In genomic region chr1:178542554-178543290, GRCh38 we compare ENCODE assay signal across 1 cellular context.
TF ChIP-seq lines count a peak whose summit lies in the region.

No MANE protein-coding gene starts in this region.

TF ChIP-seq in HEK293, 187 proteins besides CTCF, POLR2A, EP300 and RAD21 (continued from another document and continues in another):
- TF ChIP-seq, protein P1, sequence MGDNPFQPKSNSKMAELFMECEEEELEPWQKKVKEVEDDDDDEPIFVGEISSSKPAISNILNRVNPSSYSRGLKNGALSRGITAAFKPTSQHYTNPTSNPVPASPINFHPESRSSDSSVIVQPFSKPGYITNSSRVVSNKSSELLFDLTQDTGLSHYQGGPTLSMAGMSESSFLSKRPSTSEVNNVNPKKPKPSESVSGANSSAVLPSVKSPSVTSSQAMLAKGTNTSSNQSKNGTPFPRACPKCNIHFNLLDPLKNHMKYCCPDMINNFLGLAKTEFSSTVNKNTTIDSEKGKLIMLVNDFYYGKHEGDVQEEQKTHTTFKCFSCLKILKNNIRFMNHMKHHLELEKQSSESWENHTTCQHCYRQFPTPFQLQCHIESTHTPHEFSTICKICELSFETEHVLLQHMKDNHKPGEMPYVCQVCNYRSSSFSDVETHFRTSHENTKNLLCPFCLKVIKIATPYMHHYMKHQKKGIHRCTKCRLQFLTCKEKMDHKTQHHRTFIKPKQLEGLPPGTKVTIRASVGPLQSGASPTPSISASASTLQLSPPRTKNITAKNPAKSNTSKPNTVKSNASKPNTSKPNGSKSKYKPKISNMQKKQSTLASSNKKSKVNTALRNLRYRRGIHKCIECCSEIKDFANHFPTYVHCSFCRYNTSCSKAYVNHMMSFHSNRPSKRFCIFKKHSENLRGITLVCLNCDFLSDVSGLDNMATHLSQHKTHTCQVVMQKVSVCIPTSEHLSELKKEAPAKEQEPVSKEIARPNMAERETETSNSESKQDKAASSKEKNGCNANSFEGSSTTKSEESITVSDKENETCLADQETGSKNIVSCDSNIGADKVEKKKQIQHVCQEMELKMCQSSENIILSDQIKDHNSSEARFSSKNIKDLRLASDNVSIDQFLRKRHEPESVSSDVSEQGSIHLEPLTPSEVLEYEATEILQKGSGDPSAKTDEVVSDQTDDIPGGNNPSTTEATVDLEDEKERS (tag by site-specific recombination; IDR thresholded peaks at IDR 0.05) = no peak
- no peak for TF ChIP-seq ZNF175 (tag by site-specific recombination; IDR thresholded peaks at IDR 0.05)
- TF ChIP-seq, protein P2, sequence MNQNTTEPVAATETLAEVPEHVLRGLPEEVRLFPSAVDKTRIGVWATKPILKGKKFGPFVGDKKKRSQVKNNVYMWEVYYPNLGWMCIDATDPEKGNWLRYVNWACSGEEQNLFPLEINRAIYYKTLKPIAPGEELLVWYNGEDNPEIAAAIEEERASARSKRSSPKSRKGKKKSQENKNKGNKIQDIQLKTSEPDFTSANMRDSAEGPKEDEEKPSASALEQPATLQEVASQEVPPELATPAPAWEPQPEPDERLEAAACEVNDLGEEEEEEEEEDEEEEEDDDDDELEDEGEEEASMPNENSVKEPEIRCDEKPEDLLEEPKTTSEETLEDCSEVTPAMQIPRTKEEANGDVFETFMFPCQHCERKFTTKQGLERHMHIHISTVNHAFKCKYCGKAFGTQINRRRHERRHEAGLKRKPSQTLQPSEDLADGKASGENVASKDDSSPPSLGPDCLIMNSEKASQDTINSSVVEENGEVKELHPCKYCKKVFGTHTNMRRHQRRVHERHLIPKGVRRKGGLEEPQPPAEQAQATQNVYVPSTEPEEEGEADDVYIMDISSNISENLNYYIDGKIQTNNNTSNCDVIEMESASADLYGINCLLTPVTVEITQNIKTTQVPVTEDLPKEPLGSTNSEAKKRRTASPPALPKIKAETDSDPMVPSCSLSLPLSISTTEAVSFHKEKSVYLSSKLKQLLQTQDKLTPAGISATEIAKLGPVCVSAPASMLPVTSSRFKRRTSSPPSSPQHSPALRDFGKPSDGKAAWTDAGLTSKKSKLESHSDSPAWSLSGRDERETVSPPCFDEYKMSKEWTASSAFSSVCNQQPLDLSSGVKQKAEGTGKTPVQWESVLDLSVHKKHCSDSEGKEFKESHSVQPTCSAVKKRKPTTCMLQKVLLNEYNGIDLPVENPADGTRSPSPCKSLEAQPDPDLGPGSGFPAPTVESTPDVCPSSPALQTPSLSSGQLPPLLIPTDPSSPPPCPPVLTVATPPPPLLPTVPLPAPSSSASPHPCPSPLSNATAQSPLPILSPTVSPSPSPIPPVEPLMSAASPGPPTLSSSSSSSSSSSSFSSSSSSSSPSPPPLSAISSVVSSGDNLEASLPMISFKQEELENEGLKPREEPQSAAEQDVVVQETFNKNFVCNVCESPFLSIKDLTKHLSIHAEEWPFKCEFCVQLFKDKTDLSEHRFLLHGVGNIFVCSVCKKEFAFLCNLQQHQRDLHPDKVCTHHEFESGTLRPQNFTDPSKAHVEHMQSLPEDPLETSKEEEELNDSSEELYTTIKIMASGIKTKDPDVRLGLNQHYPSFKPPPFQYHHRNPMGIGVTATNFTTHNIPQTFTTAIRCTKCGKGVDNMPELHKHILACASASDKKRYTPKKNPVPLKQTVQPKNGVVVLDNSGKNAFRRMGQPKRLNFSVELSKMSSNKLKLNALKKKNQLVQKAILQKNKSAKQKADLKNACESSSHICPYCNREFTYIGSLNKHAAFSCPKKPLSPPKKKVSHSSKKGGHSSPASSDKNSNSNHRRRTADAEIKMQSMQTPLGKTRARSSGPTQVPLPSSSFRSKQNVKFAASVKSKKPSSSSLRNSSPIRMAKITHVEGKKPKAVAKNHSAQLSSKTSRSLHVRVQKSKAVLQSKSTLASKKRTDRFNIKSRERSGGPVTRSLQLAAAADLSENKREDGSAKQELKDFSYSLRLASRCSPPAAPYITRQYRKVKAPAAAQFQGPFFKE (tag by site-specific recombination; IDR thresholded peaks at IDR 0.05; ENCODE audit: borderline replicate concordance) = no peak
- TF ChIP-seq ZNF140 (tag by site-specific recombination; IDR thresholded peaks at IDR 0.05) = no peak
- TF ChIP-seq, protein P3, sequence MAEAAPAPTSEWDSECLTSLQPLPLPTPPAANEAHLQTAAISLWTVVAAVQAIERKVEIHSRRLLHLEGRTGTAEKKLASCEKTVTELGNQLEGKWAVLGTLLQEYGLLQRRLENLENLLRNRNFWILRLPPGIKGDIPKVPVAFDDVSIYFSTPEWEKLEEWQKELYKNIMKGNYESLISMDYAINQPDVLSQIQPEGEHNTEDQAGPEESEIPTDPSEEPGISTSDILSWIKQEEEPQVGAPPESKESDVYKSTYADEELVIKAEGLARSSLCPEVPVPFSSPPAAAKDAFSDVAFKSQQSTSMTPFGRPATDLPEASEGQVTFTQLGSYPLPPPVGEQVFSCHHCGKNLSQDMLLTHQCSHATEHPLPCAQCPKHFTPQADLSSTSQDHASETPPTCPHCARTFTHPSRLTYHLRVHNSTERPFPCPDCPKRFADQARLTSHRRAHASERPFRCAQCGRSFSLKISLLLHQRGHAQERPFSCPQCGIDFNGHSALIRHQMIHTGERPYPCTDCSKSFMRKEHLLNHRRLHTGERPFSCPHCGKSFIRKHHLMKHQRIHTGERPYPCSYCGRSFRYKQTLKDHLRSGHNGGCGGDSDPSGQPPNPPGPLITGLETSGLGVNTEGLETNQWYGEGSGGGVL (tag by site-specific recombination; IDR thresholded peaks at IDR 0.05) = peak; percentile 52; the same call in 1 of the 2 replicates
- TF ChIP-seq, protein P4, sequence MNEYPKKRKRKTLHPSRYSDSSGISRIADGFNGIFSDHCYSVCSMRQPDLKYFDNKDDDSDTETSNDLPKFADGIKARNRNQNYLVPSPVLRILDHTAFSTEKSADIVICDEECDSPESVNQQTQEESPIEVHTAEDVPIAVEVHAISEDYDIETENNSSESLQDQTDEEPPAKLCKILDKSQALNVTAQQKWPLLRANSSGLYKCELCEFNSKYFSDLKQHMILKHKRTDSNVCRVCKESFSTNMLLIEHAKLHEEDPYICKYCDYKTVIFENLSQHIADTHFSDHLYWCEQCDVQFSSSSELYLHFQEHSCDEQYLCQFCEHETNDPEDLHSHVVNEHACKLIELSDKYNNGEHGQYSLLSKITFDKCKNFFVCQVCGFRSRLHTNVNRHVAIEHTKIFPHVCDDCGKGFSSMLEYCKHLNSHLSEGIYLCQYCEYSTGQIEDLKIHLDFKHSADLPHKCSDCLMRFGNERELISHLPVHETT (tag by site-specific recombination; IDR thresholded peaks at IDR 0.05) = no peak
- TF ChIP-seq, protein P5, sequence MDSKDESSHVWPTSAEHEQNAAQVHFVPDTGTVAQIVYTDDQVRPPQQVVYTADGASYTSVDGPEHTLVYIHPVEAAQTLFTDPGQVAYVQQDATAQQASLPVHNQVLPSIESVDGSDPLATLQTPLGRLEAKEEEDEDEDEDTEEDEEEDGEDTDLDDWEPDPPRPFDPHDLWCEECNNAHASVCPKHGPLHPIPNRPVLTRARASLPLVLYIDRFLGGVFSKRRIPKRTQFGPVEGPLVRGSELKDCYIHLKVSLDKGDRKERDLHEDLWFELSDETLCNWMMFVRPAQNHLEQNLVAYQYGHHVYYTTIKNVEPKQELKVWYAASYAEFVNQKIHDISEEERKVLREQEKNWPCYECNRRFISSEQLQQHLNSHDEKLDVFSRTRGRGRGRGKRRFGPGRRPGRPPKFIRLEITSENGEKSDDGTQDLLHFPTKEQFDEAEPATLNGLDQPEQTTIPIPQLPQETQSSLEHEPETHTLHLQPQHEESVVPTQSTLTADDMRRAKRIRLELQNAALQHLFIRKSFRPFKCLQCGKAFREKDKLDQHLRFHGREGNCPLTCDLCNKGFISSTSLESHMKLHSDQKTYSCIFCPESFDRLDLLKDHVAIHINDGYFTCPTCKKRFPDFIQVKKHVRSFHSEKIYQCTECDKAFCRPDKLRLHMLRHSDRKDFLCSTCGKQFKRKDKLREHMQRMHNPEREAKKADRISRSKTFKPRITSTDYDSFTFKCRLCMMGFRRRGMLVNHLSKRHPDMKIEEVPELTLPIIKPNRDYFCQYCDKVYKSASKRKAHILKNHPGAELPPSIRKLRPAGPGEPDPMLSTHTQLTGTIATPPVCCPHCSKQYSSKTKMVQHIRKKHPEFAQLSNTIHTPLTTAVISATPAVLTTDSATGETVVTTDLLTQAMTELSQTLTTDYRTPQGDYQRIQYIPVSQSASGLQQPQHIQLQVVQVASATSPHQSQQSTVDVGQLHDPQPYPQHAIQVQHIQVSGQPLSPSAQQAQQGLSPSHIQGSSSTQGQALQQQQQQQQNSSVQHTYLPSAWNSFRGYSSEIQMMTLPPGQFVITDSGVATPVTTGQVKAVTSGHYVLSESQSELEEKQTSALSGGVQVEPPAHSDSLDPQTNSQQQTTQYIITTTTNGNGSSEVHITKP (tag by site-specific recombination; IDR thresholded peaks at IDR 0.05) = 0 out of 2 replicates have a peak, but pooled peaks have one; percentile 6
- TF ChIP-seq ZNF433 (tag by site-specific recombination; IDR thresholded peaks at IDR 0.05; ENCODE audit: low read depth) = no peak
- TF ChIP-seq ZNF830 (tag by site-specific recombination; IDR thresholded peaks at IDR 0.05; ENCODE audit: low read depth) = no peak
- 0 out of 2 replicates have a peak, but pooled peaks have one; percentile 17 for TF ChIP-seq ZFP37 (tag by site-specific recombination; IDR thresholded peaks at IDR 0.05)
- no peak for TF ChIP-seq ZSCAN16 (tag by site-specific recombination; IDR thresholded peaks at IDR 0.05)
- TF ChIP-seq OSR2 (tag by site-specific recombination; IDR thresholded peaks at IDR 0.05) = no peak
- no peak for TF ChIP-seq ZNF521 (tag by site-specific recombination; IDR thresholded peaks at IDR 0.05)
- TF ChIP-seq ZNF660 (tag by site-specific recombination; IDR thresholded peaks at IDR 0.05) = peak; percentile 68
- 0 out of 2 replicates have a peak, but pooled peaks have one; percentile 6 for TF ChIP-seq SP2 (tag by site-specific recombination; IDR thresholded peaks at IDR 0.05)
- TF ChIP-seq BCL11A (tag by site-specific recombination; IDR thresholded peaks at IDR 0.05; ENCODE audit: low read depth) = peak; percentile 82; the same call in 1 of the 2 replicates
- no peak for TF ChIP-seq PRDM4 (tag by site-specific recombination; IDR thresholded peaks at IDR 0.05)
- TF ChIP-seq, protein P6, sequence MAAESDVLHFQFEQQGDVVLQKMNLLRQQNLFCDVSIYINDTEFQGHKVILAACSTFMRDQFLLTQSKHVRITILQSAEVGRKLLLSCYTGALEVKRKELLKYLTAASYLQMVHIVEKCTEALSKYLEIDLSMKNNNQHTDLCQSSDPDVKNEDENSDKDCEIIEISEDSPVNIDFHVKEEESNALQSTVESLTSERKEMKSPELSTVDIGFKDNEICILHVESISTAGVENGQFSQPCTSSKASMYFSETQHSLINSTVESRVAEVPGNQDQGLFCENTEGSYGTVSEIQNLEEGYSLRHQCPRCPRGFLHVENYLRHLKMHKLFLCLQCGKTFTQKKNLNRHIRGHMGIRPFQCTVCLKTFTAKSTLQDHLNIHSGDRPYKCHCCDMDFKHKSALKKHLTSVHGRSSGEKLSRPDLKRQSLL (tag by site-specific recombination; IDR thresholded peaks at IDR 0.05) = no peak
- peak; percentile 76; the same call in 1 of the 2 replicates for TF ChIP-seq ZNF777 (tag by site-specific recombination; IDR thresholded peaks at IDR 0.05; ENCODE audit: borderline replicate concordance)
- TF ChIP-seq ZXDB (tag by site-specific recombination; IDR thresholded peaks at IDR 0.05) = 0 out of 2 replicates have a peak, but pooled peaks have one; percentile 25
- no peak for TF ChIP-seq ZNF311 (tag by site-specific recombination; IDR thresholded peaks at IDR 0.05; ENCODE audit: borderline replicate concordance)
- TF ChIP-seq, protein P7, sequence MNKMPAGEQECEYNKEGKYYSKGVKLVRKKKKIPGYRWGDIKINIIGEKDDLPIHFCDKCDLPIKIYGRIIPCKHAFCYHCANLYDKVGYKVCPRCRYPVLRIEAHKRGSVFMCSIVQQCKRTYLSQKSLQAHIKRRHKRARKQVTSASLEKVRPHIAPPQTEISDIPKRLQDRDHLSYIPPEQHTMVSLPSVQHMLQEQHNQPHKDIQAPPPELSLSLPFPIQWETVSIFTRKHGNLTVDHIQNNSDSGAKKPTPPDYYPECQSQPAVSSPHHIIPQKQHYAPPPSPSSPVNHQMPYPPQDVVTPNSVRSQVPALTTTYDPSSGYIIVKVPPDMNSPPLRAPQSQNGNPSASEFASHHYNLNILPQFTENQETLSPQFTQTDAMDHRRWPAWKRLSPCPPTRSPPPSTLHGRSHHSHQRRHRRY (tag by site-specific recombination; IDR thresholded peaks at IDR 0.05) = no peak
- TF ChIP-seq ZNF76 (tag by site-specific recombination; IDR thresholded peaks at IDR 0.05; ENCODE audit: borderline replicate concordance, low read depth) = no peak
- no peak for TF ChIP-seq HOXD13 (CRISPR knock-in tag; IDR thresholded peaks at IDR 0.05; ENCODE audit: borderline replicate concordance)
- peak; percentile 97 for TF ChIP-seq ZNF37A (tag by site-specific recombination; IDR thresholded peaks at IDR 0.05)
- peak; percentile 89 for TF ChIP-seq ZBTB26 (tag by site-specific recombination; optimal IDR thresholded peaks at IDR 0.05)
- no peak for TF ChIP-seq SCRT1 (tag by site-specific recombination; IDR thresholded peaks at IDR 0.05; ENCODE audit: borderline replicate concordance)
